In genomic region chr1:191368891-191369654, GRCh38 we compare ENCODE assay signal across 25 cellular contexts.
DNase-seq lines count a peak whose midpoint lies in the region; ATAC-seq, FAIRE-seq and TF ChIP-seq lines count a peak whose summit lies in the region.
"Had no signal": no experiment of that assay in that cellular context is flagged by ENCODE, and none has a peak within 500 bp of the region (broad histone marks: within the 10 kb centered on the region; RNA-seq: fewer than 3 reads in every experiment).

No MANE protein-coding gene starts in this region.

- peak overlapping the region in 3 of 4 donors; percentile 28 to 55 (median 53) for H3K27ac ChIP-seq in pancreas
- H3K27ac ChIP-seq in spleen = no peak overlapping the region
- H3K27ac ChIP-seq: cardiac muscle cell, skin epidermis had no signal

- H3K36me3 Mint-ChIP-seq in WTC11 (peaks cover 12% of the 10 kb centered on the region; the same call in 1 of the 2 replicates), nephron progenitor cell (ENCODE audit: low read depth) (no peaks in the 10 kb centered on the region)
- H3K36me3 Mint-ChIP-seq: CD4-positive, CD25-positive, alpha-beta regulatory T cell; naive thymus-derived CD8-positive, alpha-beta T cell; stimulated activated effector memory CD8-positive, alpha-beta T cell treated with anti-CD3 and anti-CD28 coated beads, Interleukin-12 subunit alpha, Interleukin-12 subunit beta, amount 100 ng/mL, for 72 hours had no signal

- H3K27ac Mint-ChIP-seq in WTC11 (peak overlapping the region; percentile 86; the same call in 1 of the 2 replicates), nephron progenitor cell (no peak overlapping the region)
- H3K27ac Mint-ChIP-seq: activated CD8-positive, alpha-beta T cell treated with anti-CD3 and anti-CD28 coated beads, Interleukin-2, amount 10 ng/mL, durations not matched to agents 7 days and 5 days; naive thymus-derived CD8-positive, alpha-beta T cell; stimulated activated effector memory CD8-positive, alpha-beta T cell treated with anti-CD3 and anti-CD28 coated beads, Interleukin-12 subunit alpha, Interleukin-12 subunit beta, amount 100 ng/mL, for 72 hours had no signal

- no peak for TF ChIP-seq POLR2A in NB4 (IDR thresholded peaks at IDR 0.05; ENCODE audit: extremely low read depth, insufficient read length)
- TF ChIP-seq POLR2A in spleen (IDR thresholded peaks at IDR 0.05) = no peak

- intact Hi-C loops in pancreas (cut with DNase I) (no loop called here), spleen (cut with DNase I; ENCODE audit: low total_unique reads) (no loop called here)

- H3K9me3 Mint-ChIP-seq in WTC11 = peaks cover 17% of the 10 kb centered on the region
- no peaks in the 10 kb centered on the region for H3K9me3 Mint-ChIP-seq in nephron progenitor cell

- H3K4me1 ChIP-seq in pancreas = peaks cover 0 to 16% (median 0%) of the 10 kb centered on the region in 3 donors
- H3K4me1 ChIP-seq in spleen = no peaks in the 10 kb centered on the region

- POLR2A ChIA-PET in WTC11 (lab: Charles Lee) = interaction anchor here (0.5 kb wide), 1 partner anchor 212 kb away, joined by 3 read pairs; no protein-coding TSS in a partner anchor

- H3K27me3 ChIP-seq in pancreas (no peaks in the 10 kb centered on the region), spleen (replicated peaks in 1 of 7) (no peaks in the 10 kb centered on the region)
- H3K27me3 ChIP-seq: cardiac muscle cell had no signal

- FAIRE-seq in D721Med (lab: Jason Lieb, UNC) (peak; percentile 90), pancreas (lab: Jason Lieb, UNC) (no peak)
- FAIRE-seq: GM12878, RCC 7860 had no signal

- peaks cover 24% of the 10 kb centered on the region for H3K4me1 Mint-ChIP-seq in WTC11
- no peaks in the 10 kb centered on the region for H3K4me1 Mint-ChIP-seq in nephron progenitor cell
- H3K4me1 Mint-ChIP-seq: CD4-positive, CD25-positive, alpha-beta regulatory T cell; naive thymus-derived CD8-positive, alpha-beta T cell; stimulated activated effector memory CD8-positive, alpha-beta T cell treated with anti-CD3 and anti-CD28 coated beads, Interleukin-12 subunit alpha, Interleukin-12 subunit beta, amount 100 ng/mL, for 72 hours had no signal

- H3K36me3 ChIP-seq in pancreas (no peaks in the 10 kb centered on the region), spleen (no peaks in the 10 kb centered on the region)
- H3K36me3 ChIP-seq: cardiac muscle cell had no signal

- ATAC-seq in WTC11 (peak; percentile 63), pancreas (peak; percentile 74 to 85 (median 80)), GM21619 (IDR thresholded peaks at IDR 0.05; ENCODE audit: unreplicated experiment) (no peak)
- ATAC-seq: activated CD8-positive, alpha-beta T cell treated with anti-CD3 and anti-CD28 coated beads, Interleukin-2, amount 10 ng/mL, durations not matched to agents 7 days and 5 days; GM12878; left colon; naive thymus-derived CD8-positive, alpha-beta T cell; stimulated activated effector memory CD8-positive, alpha-beta T cell treated with anti-CD3 and anti-CD28 coated beads, Interleukin-12 subunit alpha, Interleukin-12 subunit beta, amount 100 ng/mL, for 72 hours had no signal

- no peak overlapping the region for H3K4me3 ChIP-seq in NB4 (ENCODE audit: low read depth, low read length)
- H3K4me3 ChIP-seq in pancreas = peak overlapping the region in 3 of 4 donors; percentile 4 to 38 (median 29)
- H3K4me3 ChIP-seq in spleen = no peak overlapping the region
- H3K4me3 ChIP-seq: cardiac muscle cell, GM12878, skin epidermis had no signal

- 23 to 28% methylated on average over 12 of the region's 12 CpGs for WGBS in pancreas, 2 donors
- WGBS in spleen, 5 donors = 64 to 77% (median 70%) methylated on average over 12 of the region's 12 CpGs

- H3K9me3 ChIP-seq in pancreas (no peaks in the 10 kb centered on the region), spleen (peaks cover 0 to 29% (median 15%) of the 10 kb centered on the region in 8 donors)

- CTCF ChIA-PET in WTC11 (lab: Charles Lee) = no interaction called here

- TF ChIP-seq CTCF in D721Med (IDR thresholded peaks at IDR 0.05; ENCODE audit: insufficient read depth, missing control alignments) (no peak), NB4 (IDR thresholded peaks at IDR 0.05; ENCODE audit: low read depth, low read length) (no peak), WTC11 (IDR thresholded peaks at IDR 0.05) (no peak), pancreas (IDR thresholded peaks at IDR 0.05) (no peak), nephron progenitor cell (IDR thresholded peaks at IDR 0.05) (no peak), spleen (IDR thresholded peaks at IDR 0.05 in 8 of 11, conservative IDR thresholded peaks at IDR 0.05 in 3 of 11) (no peak)

- no peak overlapping the region for H3K4me3 Mint-ChIP-seq in WTC11
- no peak overlapping the region for H3K4me3 Mint-ChIP-seq in nephron progenitor cell
- H3K4me3 Mint-ChIP-seq: activated CD8-positive, alpha-beta T cell treated with anti-CD3 and anti-CD28 coated beads, Interleukin-2, amount 10 ng/mL, durations not matched to agents 7 days and 5 days; CD4-positive, CD25-positive, alpha-beta regulatory T cell; naive thymus-derived CD8-positive, alpha-beta T cell; stimulated activated effector memory CD8-positive, alpha-beta T cell treated with anti-CD3 and anti-CD28 coated beads, Interleukin-12 subunit alpha, Interleukin-12 subunit beta, amount 100 ng/mL, for 72 hours had no signal

- no peak for DNase-seq in D721Med (ENCODE audit: insufficient read length, low spot score)
- DNase-seq in NB4 (ENCODE audit: low read depth) = peak; percentile 6
- DNase-seq in WTC11 (ENCODE audit: low spot score) = no peak
- DNase-seq in pancreas = peak in 2 of 6 donors; percentile 6 to 28
- DNase-seq in nephron progenitor cell = no peak
- DNase-seq in NCI-H2107 treated with DMSO at 0.1 percent for 48 hours (lab: John Stamatoyannopoulos, UW; ENCODE audit: unreplicated experiment) = no peak
- DNase-seq in spleen = no peak
- DNase-seq: activated CD4-positive, CD25-positive, alpha-beta regulatory T cell treated with anti-CD3 and anti-CD28 coated beads, Interleukin-2, amount 50 U/mL, for 72 hours; activated CD8-positive, alpha-beta T cell treated with anti-CD3 and anti-CD28 coated beads, Interleukin-2, amount 10 ng/mL, durations not matched to agents 7 days and 5 days; activated T-cell treated with anti-CD3 and anti-CD28 coated beads, Interleukin-2, amount 50 U/mL, for 1 hour; CD4-positive, CD25-positive, alpha-beta regulatory T cell; DMS153; Kasumi-1; left colon; naive thymus-derived CD8-positive, alpha-beta T cell; NCI-H1105 treated with DMSO at 0.1 percent for 48 hours; NCI-H2081; NCI-H510A; stimulated activated CD4-positive, alpha-beta T cell treated with anti-CD3 and anti-CD28 coated beads, Interleukin-2, amount 100 ng/mL, for 24 hours had no signal

- H3K27me3 Mint-ChIP-seq in WTC11 (ENCODE audit: low read depth) (no peaks in the 10 kb centered on the region; the same call in 1 of the 2 replicates), nephron progenitor cell (ENCODE audit: low read depth, poor library complexity) (peaks cover 4% of the 10 kb centered on the region)
- H3K27me3 Mint-ChIP-seq: CD4-positive, CD25-positive, alpha-beta regulatory T cell; naive thymus-derived CD8-positive, alpha-beta T cell had no signal

TF ChIP-seq in WTC11, 78 proteins besides CTCF, POLR2A, EP300 and RAD21 (continues in another document):
- TF ChIP-seq, protein P1, sequence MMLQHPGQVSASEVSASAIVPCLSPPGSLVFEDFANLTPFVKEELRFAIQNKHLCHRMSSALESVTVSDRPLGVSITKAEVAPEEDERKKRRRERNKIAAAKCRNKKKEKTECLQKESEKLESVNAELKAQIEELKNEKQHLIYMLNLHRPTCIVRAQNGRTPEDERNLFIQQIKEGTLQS (CRISPR knock-in tag; conservative IDR thresholded peaks at IDR 0.05) = no peak
- no peak for TF ChIP-seq AFF4 (CRISPR knock-in tag; IDR thresholded peaks at IDR 0.05; ENCODE audit: borderline replicate concordance)
- TF ChIP-seq JUN (CRISPR knock-in tag; IDR thresholded peaks at IDR 0.05) = no peak
- no peak for TF ChIP-seq ZNF317 (CRISPR knock-in tag; IDR thresholded peaks at IDR 0.05; ENCODE audit: borderline replicate concordance, low read depth)
- no peak for TF ChIP-seq TCF7 (CRISPR knock-in tag; IDR thresholded peaks at IDR 0.05; ENCODE audit: low read depth)
- TF ChIP-seq ZNF416 (CRISPR knock-in tag; IDR thresholded peaks at IDR 0.05) = no peak
- no peak for TF ChIP-seq ESRRA (CRISPR knock-in tag; IDR thresholded peaks at IDR 0.05; ENCODE audit: borderline replicate concordance)
- no peak for TF ChIP-seq FOXP1 (CRISPR knock-in tag; IDR thresholded peaks at IDR 0.05; ENCODE audit: borderline replicate concordance)
- TF ChIP-seq TEAD4 (CRISPR knock-in tag; IDR thresholded peaks at IDR 0.05) = no peak

Comparison
In these comparisons a context has a peak if more than half of its experiments do, and no peak if none do; other contexts are left out.
1. H3K4me3 ChIP-seq: peak in pancreas (3 of 4); none in NB4 (single experiment) and spleen (0 of 8).
2. H3K27ac ChIP-seq: peak in pancreas (3 of 4); none in spleen (0 of 8).